8 cellular contexts compared by ENCODE assay signal in genomic region chr1:247906504-247907047, GRCh38. TPM values are rescaled to one million over a fixed set of nuclear protein-coding genes. Genes with fewer than 3 reads are reported as not detected.
DNase-seq lines count a peak whose midpoint lies in the region; ATAC-seq and TF ChIP-seq lines count a peak whose summit lies in the region.

No MANE protein-coding gene starts in this region.

- peaks cover 26% of the 10 kb centered on the region for H3K4me1 Mint-ChIP-seq in activated B cell treated with CpG ODN at 0.5 μM for 24 hours

- H3K9me3 ChIP-seq in HAP-1, result no peaks in the 10 kb centered on the region

- H3K27ac ChIP-seq in HL-60 (replicated peaks), result no peak overlapping the region

- no peak overlapping the region for H3K4me3 ChIP-seq in BJ (ENCODE audit: low read depth, low read length)
- peak overlapping the region; percentile 20 for H3K4me3 ChIP-seq in HL-60 (replicated peaks; ENCODE audit: insufficient read depth, low read length)
- no peak overlapping the region for H3K4me3 ChIP-seq in HAP-1

- CTCF ChIA-PET in BJ (lab: Yijun Ruan, JAX), result no interaction called here
- CTCF ChIA-PET in activated B cell treated with CpG ODN at 0.5 μM for 24 hours (lab: Charles Lee), result no interaction called here
- CTCF ChIA-PET in GM10248 (lab: Yijun Ruan, JAX), result interaction anchor here (1.0 to 1.1 kb wide), 2 partner anchors 9 to 18 kb away, joined by 3 read pairs; partner anchors contain the start of gene OR2AJ1

- H3K4me3 Mint-ChIP-seq in activated B cell treated with CpG ODN at 0.5 μM for 24 hours, result peak overlapping the region; percentile 79

- intact Hi-C loops in activated B cell treated with CpG ODN at 0.5 μM for 24 hours (cut with micrococcal nuclease), result loop anchor here (1.0 kb wide), 1 partner anchor 26 kb away; no protein-coding TSS in a partner anchor

- peak; percentile 4 for DNase-seq in BJ (ENCODE audit: low read depth)
- DNase-seq in HL-60 (ENCODE audit: low read depth in 1 of 2, low spot score in 1 of 2), result no peak
- DNase-seq in activated B cell treated with CpG ODN at 0.5 μM for 24 hours, result no peak
- DNase-seq in iris pigment epithelial cell (ENCODE audit: low read depth), result peak; percentile 49
- no peak for DNase-seq in NCI-H2029 (lab: John Stamatoyannopoulos, UW)
- no peak for DNase-seq in HAP-1 (ENCODE audit: low spot score in 2 of 2)
- DNase-seq in NK-92 (lab: John Stamatoyannopoulos, UW; ENCODE audit: unreplicated experiment), result no peak
- DNase-seq in GM10248 (ENCODE audit: extremely low spot score), result no peak

- ATAC-seq in activated B cell treated with CpG ODN at 0.5 μM for 24 hours (ENCODE audit: low read depth), result peak; percentile 21

- H3K36me3 ChIP-seq in BJ (ENCODE audit: control insufficient read depth, insufficient read depth, low read length), result no peaks in the 10 kb centered on the region
- no peaks in the 10 kb centered on the region for H3K36me3 ChIP-seq in HAP-1 (replicated peaks)

- POLR2A ChIA-PET in BJ (lab: Charles Lee), result no interaction called here
- POLR2A ChIA-PET in activated B cell treated with CpG ODN at 0.5 μM for 24 hours (lab: Charles Lee), result no interaction called here
- POLR2A ChIA-PET in GM10248 (lab: Yijun Ruan, JAX), result no interaction called here

- H3K4me1 ChIP-seq in HAP-1, result no peaks in the 10 kb centered on the region

- peak overlapping the region; percentile 80 for H3K27ac Mint-ChIP-seq in activated B cell treated with CpG ODN at 0.5 μM for 24 hours

- H3K36me3 Mint-ChIP-seq in activated B cell treated with CpG ODN at 0.5 μM for 24 hours (ENCODE audit: low read depth), result peaks cover 2% of the 10 kb centered on the region

- no peaks in the 10 kb centered on the region for H3K27me3 ChIP-seq in BJ (ENCODE audit: control insufficient read depth, insufficient read depth, low read length)
- H3K27me3 ChIP-seq in HL-60 (ENCODE audit: insufficient read depth, poor library complexity, severe bottlenecking), result no peaks in the 10 kb centered on the region
- no peaks in the 10 kb centered on the region for H3K27me3 ChIP-seq in HAP-1 (ENCODE audit: low read depth)

- H3K9me3 Mint-ChIP-seq in activated B cell treated with CpG ODN at 0.5 μM for 24 hours, result peaks cover 10% of the 10 kb centered on the region

- TF ChIP-seq CTCF in BJ (IDR thresholded peaks at IDR 0.05; ENCODE audit: insufficient read depth, low read depth, low read length), result no peak
- no peak for TF ChIP-seq CTCF in HL-60 (IDR thresholded peaks at IDR 0.05; ENCODE audit: insufficient read depth, low read length)
- no peak for TF ChIP-seq CTCF in activated B cell treated with CpG ODN at 0.5 μM for 24 hours (IDR thresholded peaks at IDR 0.05)
- no peak for TF ChIP-seq CTCF in GM10248 (IDR thresholded peaks at IDR 0.05; ENCODE audit: control extremely low read depth, extremely low read depth, low read depth, missing control alignments)

- in situ Hi-C loops in HAP-1 (cut with MboI; ENCODE audit: low sequenced_read_pairs), result no loop called here

- H3K27me3 Mint-ChIP-seq in activated B cell treated with CpG ODN at 0.5 μM for 24 hours, result no peaks in the 10 kb centered on the region

RNA-seq across cellular contexts. Expression of gene OR2W3, which starts 11.2 kb away (rescaled TPM):
- polyA plus RNA-seq in BJ (2011; rRNA removed), result not detected in 2 replicates
- polyA minus RNA-seq in BJ (2011; rRNA and poly(A)+ RNA removed), result not detected in 2 replicates
- total RNA-seq in activated B cell treated with CpG ODN at 0.5 μM for 24 hours, result 0.24 TPM in 1 of 2 replicates, not detected in the other

RNA-seq across cellular contexts. Expression of gene OR2T8, which starts 13.5 kb away (rescaled TPM):
- not detected in 2 replicates for polyA plus RNA-seq in BJ (2011; rRNA removed)
- not detected in 2 replicates for polyA minus RNA-seq in BJ (2011; rRNA and poly(A)+ RNA removed)
- not detected in 2 replicates for total RNA-seq in activated B cell treated with CpG ODN at 0.5 μM for 24 hours

RNA-seq across cellular contexts. Expression of gene OR2AJ1, which starts 18.1 kb away (rescaled TPM):
- not detected in 2 replicates for polyA plus RNA-seq in BJ (2011; rRNA removed)
- polyA minus RNA-seq in BJ (2011; rRNA and poly(A)+ RNA removed), result not detected in 2 replicates
- total RNA-seq in activated B cell treated with CpG ODN at 0.5 μM for 24 hours, result not detected in 2 replicates

RNA-seq across cellular contexts. Expression of gene OR2L8, which starts 42.1 kb away (rescaled TPM):
- polyA plus RNA-seq in BJ (2011; rRNA removed), result not detected in 2 replicates
- polyA minus RNA-seq in BJ (2011; rRNA and poly(A)+ RNA removed), result not detected in 2 replicates
- total RNA-seq in activated B cell treated with CpG ODN at 0.5 μM for 24 hours, result not detected in 2 replicates

RNA-seq across cellular contexts. Expression of gene TRIM58, which starts 49.6 kb away (rescaled TPM):
- not detected in 2 replicates for polyA plus RNA-seq in BJ (2011; rRNA removed)
- polyA minus RNA-seq in BJ (2011; rRNA and poly(A)+ RNA removed), result not detected in 2 replicates
- 0.39 and 0.49 TPM in 2 replicates for total RNA-seq in activated B cell treated with CpG ODN at 0.5 μM for 24 hours

Comparison
In these comparisons a context has a peak if more than half of its experiments do, and no peak if none do; other contexts are left out.
1. DNase-seq: peak in BJ (single experiment) and iris pigment epithelial cell (single experiment); none in HL-60 (0 of 2), activated B cell treated with CpG ODN at 0.5 μM for 24 hours (single experiment), NCI-H2029 (single experiment), HAP-1 (0 of 2), NK-92 (single experiment) and GM10248 (single experiment).